Comparison of ENCODE assay signal across 10 cellular contexts in genomic region chr16:85384831-85385462, GRCh38.
DNase-seq lines count a peak whose midpoint lies in the region; ATAC-seq, FAIRE-seq and TF ChIP-seq lines count a peak whose summit lies in the region.
"Had no signal": no experiment of that assay in that cellular context is flagged by ENCODE, and none has a peak within 500 bp of the region (broad histone marks: within the 10 kb centered on the region; RNA-seq: fewer than 3 reads in every experiment).

No MANE protein-coding gene starts in this region.

- H3K4me3 ChIP-seq in bronchial epithelial cell (ENCODE audit: low read depth, low read length) (no peak overlapping the region), neural progenitor cell (no peak overlapping the region)
- H3K4me3 ChIP-seq in CD4-positive, alpha-beta memory T cell (ENCODE audit: low read length in 2 of 2), result no peak overlapping the region

- no peaks in the 10 kb centered on the region for H3K27me3 ChIP-seq in bronchial epithelial cell (ENCODE audit: control insufficient read depth, insufficient read depth, low read length)
- H3K27me3 ChIP-seq in neural progenitor cell, result no peaks in the 10 kb centered on the region
- no peaks in the 10 kb centered on the region for H3K27me3 ChIP-seq in CD4-positive, alpha-beta memory T cell (ENCODE audit: insufficient read depth, low read length)

- FAIRE-seq in bronchial epithelial cell (lab: Jason Lieb, UNC), result no peak

- ATAC-seq in GM21737 (IDR thresholded peaks at IDR 0.05; ENCODE audit: unreplicated experiment), result no peak

- peaks cover 15% of the 10 kb centered on the region for H3K27me3 Mint-ChIP-seq in neural progenitor cell (ENCODE audit: insufficient read depth, low read depth)
- H3K27me3 Mint-ChIP-seq in CD4-positive, alpha-beta memory T cell, result peaks cover 8 to 12% of the 10 kb centered on the region in 2 donors

- no peak overlapping the region for H3K4me2 ChIP-seq in neural progenitor cell

- H3K4me1 Mint-ChIP-seq in neural progenitor cell, result peaks cover 30% of the 10 kb centered on the region
- no peaks in the 10 kb centered on the region for H3K4me1 Mint-ChIP-seq in CD4-positive, alpha-beta memory T cell

- POLR2A ChIA-PET in CD4-positive, alpha-beta memory T cell (lab: Charles Lee; ENCODE audit: partially characterized antibody), result no interaction called here

- no peaks in the 10 kb centered on the region for H3K9me3 ChIP-seq in neural progenitor cell (ENCODE audit: low read depth)
- H3K9me3 ChIP-seq in CD4-positive, alpha-beta memory T cell (ENCODE audit: control insufficient read depth in 1 of 2, low read length in 2 of 2), result no peaks in the 10 kb centered on the region

- intact Hi-C loops in CD4-positive, alpha-beta memory T cell (cut with micrococcal nuclease), result no loop called here

- no peaks in the 10 kb centered on the region for H4K20me1 ChIP-seq in neural progenitor cell (ENCODE audit: low read depth)

- no peaks in the 10 kb centered on the region for H3K9me3 Mint-ChIP-seq in neural progenitor cell
- H3K9me3 Mint-ChIP-seq in CD4-positive, alpha-beta memory T cell, result peaks cover 0 to 3% (median 0%) of the 10 kb centered on the region in 8 donors

- peaks cover 1% of the 10 kb centered on the region for H3K36me3 ChIP-seq in bronchial epithelial cell (ENCODE audit: control insufficient read depth, insufficient read depth, low read length)
- no peaks in the 10 kb centered on the region for H3K36me3 ChIP-seq in neural progenitor cell
- no peaks in the 10 kb centered on the region for H3K36me3 ChIP-seq in CD4-positive, alpha-beta memory T cell (ENCODE audit: insufficient read depth, low read length)

- H3K4me1 ChIP-seq in neural progenitor cell, result peaks cover 9% of the 10 kb centered on the region
- H3K4me1 ChIP-seq in CD4-positive, alpha-beta memory T cell (ENCODE audit: insufficient read depth, low read length), result peaks cover 8% of the 10 kb centered on the region

- DNase-seq in DMS79 (lab: John Stamatoyannopoulos, UW) (peak; percentile 80), NCI-H2171 (lab: John Stamatoyannopoulos, UW) (peak; percentile 93), bronchial epithelial cell (ENCODE audit: low read depth) (peak; percentile 81), neural progenitor cell (ENCODE audit: low spot score) (no peak), activated T-cell treated with anti-CD3 and anti-CD28 coated beads for 4 hours (no peak), AG08396 (ENCODE audit: low spot score) (no peak)
- DNase-seq in CD4-positive, alpha-beta memory T cell, result no peak
- DNase-seq: activated CD4-positive, alpha-beta T cell treated with anti-CD3 and anti-CD28 coated beads for 4 hours; stimulated activated CD4-positive, alpha-beta T cell treated with anti-CD3 and anti-CD28 coated beads, Interleukin-2, amount 100 ng/mL, for 24 hours had no signal

- H3K9ac ChIP-seq in neural progenitor cell, result no peak overlapping the region

- H3K4me3 Mint-ChIP-seq in neural progenitor cell, result no peak overlapping the region
- H3K4me3 Mint-ChIP-seq in CD4-positive, alpha-beta memory T cell, result no peak overlapping the region

- H3F3A ChIP-seq in neural progenitor cell (ENCODE audit: low read depth), result peaks cover 9% of the 10 kb centered on the region

- H3K27ac Mint-ChIP-seq in neural progenitor cell, result peak overlapping the region; percentile 74
- H3K27ac Mint-ChIP-seq in CD4-positive, alpha-beta memory T cell, result no peak overlapping the region

- TF ChIP-seq CTCF in bronchial epithelial cell (IDR thresholded peaks at IDR 0.05; ENCODE audit: insufficient read depth, low read length, severe bottlenecking), result no peak
- no peak for TF ChIP-seq CTCF in neural progenitor cell (IDR thresholded peaks at IDR 0.05)

- no peaks in the 10 kb centered on the region for H3K79me2 ChIP-seq in neural progenitor cell (ENCODE audit: low read depth)

- H3K36me3 Mint-ChIP-seq in neural progenitor cell, result no peaks in the 10 kb centered on the region
- no peaks in the 10 kb centered on the region for H3K36me3 Mint-ChIP-seq in CD4-positive, alpha-beta memory T cell

- H2AFZ ChIP-seq in neural progenitor cell (replicated peaks), result no peak overlapping the region

- CTCF ChIA-PET in CD4-positive, alpha-beta memory T cell (lab: Charles Lee; ENCODE audit: partially characterized antibody), result no interaction called here

- H3K27ac ChIP-seq in neural progenitor cell, result no peak overlapping the region
- no peak overlapping the region for H3K27ac ChIP-seq in CD4-positive, alpha-beta memory T cell (ENCODE audit: low read depth, low read length)

Comparison
In these comparisons a context has a peak if more than half of its experiments do, and no peak if none do; other contexts are left out.
1. DNase-seq: peak in DMS79 (single experiment), NCI-H2171 (single experiment) and bronchial epithelial cell (single experiment); none in neural progenitor cell (single experiment), CD4-positive, alpha-beta memory T cell (0 of 5), activated T-cell treated with anti-CD3 and anti-CD28 coated beads for 4 hours (single experiment) and AG08396 (single experiment).